Comparison of ENCODE assay signal across 30 cellular contexts in the genomic region with DNA sequence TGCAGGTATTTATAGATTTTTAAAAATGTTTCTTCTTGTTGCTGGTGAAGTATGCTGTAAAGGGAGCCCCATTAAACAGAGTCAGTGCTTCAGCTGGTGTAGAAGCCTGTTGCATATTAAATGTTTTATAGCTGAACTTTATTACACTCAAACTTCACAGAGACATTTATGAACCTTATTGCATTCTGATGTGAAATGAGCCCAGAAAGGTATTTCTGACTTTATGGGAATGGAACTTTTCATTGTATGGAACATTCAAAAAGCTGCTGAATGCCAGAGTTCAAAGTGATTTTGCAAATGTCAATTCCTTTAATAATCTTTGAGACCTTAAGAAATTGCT.
DNase-seq lines count a peak whose midpoint lies in the region; ATAC-seq, FAIRE-seq and TF ChIP-seq lines count a peak whose summit lies in the region.
"Had no signal": no experiment of that assay in that cellular context is flagged by ENCODE, and none has a peak within 500 bp of the region (broad histone marks: within the 10 kb centered on the region; RNA-seq: fewer than 3 reads in every experiment).

No MANE protein-coding gene starts in this region.

- in situ Hi-C loops in IMR-90 (cut with MboI; ENCODE audit: low sequenced_read_pairs) = no loop called here

- H3K27me3 ChIP-seq in ACC112 (ENCODE audit: insufficient read depth, low read length) (no peaks in the 10 kb centered on the region), IMR-90 (ENCODE audit: control insufficient read depth, insufficient read depth, low read length) (no peaks in the 10 kb centered on the region), endothelial cell of umbilical vein (ENCODE audit: control insufficient read depth in 2 of 2, insufficient read depth in 2 of 2, low read length in 2 of 2) (no peaks in the 10 kb centered on the region)
- H3K27me3 ChIP-seq: body of pancreas, upper lobe of right lung had no signal

- H3K4me1 Mint-ChIP-seq in nephron = peaks cover 60% of the 10 kb centered on the region
- H3K4me1 Mint-ChIP-seq: activated naive CD8-positive, alpha-beta T cell treated with anti-CD3 and anti-CD28 coated beads, Interleukin-2, amount 50 U/mL, for 24 hours; immature natural killer cell; neural crest cell; T-cell had no signal

- H3K4me3 ChIP-seq in ACC112 (ENCODE audit: low read depth, low read length) (peak overlapping the region; percentile 54; the same call in 1 of the 2 replicates), IMR-90 (ENCODE audit: insufficient read depth, low read depth, low read length) (no peak overlapping the region), endothelial cell of umbilical vein (replicated peaks in 1 of 3; ENCODE audit: insufficient read depth in 1 of 3, low read depth in 1 of 3, low read length in 3 of 3) (no peak overlapping the region)
- H3K4me3 ChIP-seq: body of pancreas, GM12878, HAP-1, upper lobe of right lung had no signal

- H3K4me1 ChIP-seq in ACC112 (ENCODE audit: control insufficient read depth, insufficient read depth, low read length, unreplicated experiment) (peaks cover 54% of the 10 kb centered on the region), IMR-90 (ENCODE audit: control insufficient read depth, insufficient read depth, low read length) (peaks cover 22% of the 10 kb centered on the region), endothelial cell of umbilical vein (ENCODE audit: control insufficient read depth, extremely low read depth, insufficient read depth, low read length) (peaks cover 46% of the 10 kb centered on the region)
- H3K4me1 ChIP-seq: HAP-1 had no signal

- H3K4me3 Mint-ChIP-seq in nephron = no peak overlapping the region
- H3K4me3 Mint-ChIP-seq: activated CD8-positive, alpha-beta T cell treated with anti-CD3 and anti-CD28 coated beads, Interleukin-2, amount 10 ng/mL, durations not matched to agents 7 days and 5 days; activated naive CD8-positive, alpha-beta T cell treated with anti-CD3 and anti-CD28 coated beads, Interleukin-2, amount 50 U/mL, for 24 hours; immature natural killer cell; neural crest cell; T-cell had no signal

- peak overlapping the region; percentile 72; the same call in 1 of the 2 replicates for H3K9ac ChIP-seq in IMR-90 (ENCODE audit: low read depth, low read length)
- peak overlapping the region; percentile 70 for H3K9ac ChIP-seq in endothelial cell of umbilical vein (replicated peaks; ENCODE audit: extremely low read depth, insufficient read depth, low read length)

- TF ChIP-seq CTCF in IMR-90 (conservative IDR thresholded peaks at IDR 0.05; ENCODE audit: low read depth, low read length) (no peak), endothelial cell of umbilical vein (IDR thresholded peaks at IDR 0.05; ENCODE audit: extremely low read depth in 1 of 2, insufficient read depth in 1 of 2, low read depth in 1 of 2, low read length in 2 of 2) (no peak), nephron (IDR thresholded peaks at IDR 0.05; ENCODE audit: unreplicated experiment in 3 of 3) (no peak), omental fat pad (IDR thresholded peaks at IDR 0.05) (no peak)

- H4K8ac ChIP-seq in IMR-90 (ENCODE audit: low read depth in 2 of 2, low read length in 2 of 2) = peak overlapping the region; percentile 98

- H4K5ac ChIP-seq in IMR-90 (ENCODE audit: low read depth, low read length) = peak overlapping the region; percentile 100

- peak overlapping the region; percentile 82 to 96 (median 90) for H3K27ac Mint-ChIP-seq in nephron
- H3K27ac Mint-ChIP-seq: activated CD8-positive, alpha-beta T cell treated with anti-CD3 and anti-CD28 coated beads, Interleukin-2, amount 10 ng/mL, durations not matched to agents 7 days and 5 days; activated naive CD8-positive, alpha-beta T cell treated with anti-CD3 and anti-CD28 coated beads, Interleukin-2, amount 50 U/mL, for 24 hours; immature natural killer cell; T-cell had no signal

- H2AFZ ChIP-seq in ACC112 (ENCODE audit: low read length, unreplicated experiment) (peak overlapping the region; percentile 2), IMR-90 (replicated peaks; ENCODE audit: low read length, poor library complexity) (no peak overlapping the region), endothelial cell of umbilical vein (ENCODE audit: low read depth, low read length) (peak overlapping the region; percentile 16)

- FAIRE-seq in endothelial cell of umbilical vein (lab: Jason Lieb, UNC) = no peak
- FAIRE-seq: colon, GM12878, TTC549 had no signal

- no peak overlapping the region for H2AK9ac ChIP-seq in IMR-90 (replicated peaks; ENCODE audit: low read depth, low read length, poor library complexity)

- H3K9me3 ChIP-seq in IMR-90 (ENCODE audit: control insufficient read depth, insufficient read depth, low read length) (no peaks in the 10 kb centered on the region), endothelial cell of umbilical vein (replicated peaks; ENCODE audit: control insufficient read depth, insufficient read depth, low read length) (no peaks in the 10 kb centered on the region)
- H3K9me3 ChIP-seq: body of pancreas, HAP-1, upper lobe of right lung had no signal

- peak overlapping the region; percentile 98 for H2BK120ac ChIP-seq in IMR-90 (ENCODE audit: low read depth, low read length)

- H3K4ac ChIP-seq in IMR-90 (ENCODE audit: low read depth, low read length) = peak overlapping the region; percentile 97

- ATAC-seq in IMR-90 (ENCODE audit: low read depth) (no peak), omental fat pad (ENCODE audit: low FRiP score) (no peak)
- ATAC-seq: activated CD8-positive, alpha-beta T cell treated with anti-CD3 and anti-CD28 coated beads, Interleukin-2, amount 10 ng/mL, durations not matched to agents 7 days and 5 days; activated naive CD8-positive, alpha-beta T cell treated with anti-CD3 and anti-CD28 coated beads, Interleukin-2, amount 50 U/mL, for 24 hours; GM12878; left ventricle myocardium superior; T-cell had no signal

- H4K91ac ChIP-seq in IMR-90 (ENCODE audit: insufficient read depth, low read depth, low read length) = peak overlapping the region; percentile 100

- no peak for TF ChIP-seq POLR2A in IMR-90 (IDR thresholded peaks at IDR 0.05; ENCODE audit: low read depth, low read length)
- TF ChIP-seq POLR2A in endothelial cell of umbilical vein (IDR thresholded peaks at IDR 0.05; ENCODE audit: low read depth, low read length) = no peak

- H3K79me1 ChIP-seq in IMR-90 (ENCODE audit: low read depth in 1 of 2, low read length in 2 of 2) = peaks cover 0 to 7% of the 10 kb centered on the region in 2 experiments; a peak in 1 of 4 replicates

- peak overlapping the region; percentile 88; the same call in 1 of the 2 replicates for H2AK5ac ChIP-seq in IMR-90 (ENCODE audit: low read depth, low read length)

- intact Hi-C loops in IMR-90 (cut with micrococcal nuclease) (loop anchor here (1.0 to 10.0 kb wide), 8 partner anchors 67 to 686 kb away; no protein-coding TSS in a partner anchor), endothelial cell of umbilical vein (cut with micrococcal nuclease) (loop anchor here (1.0 to 2.0 kb wide), 7 partner anchors 9 to 469 kb away; no protein-coding TSS in a partner anchor)

- DNase-seq in IMR-90 = no peak
- no peak for DNase-seq in endothelial cell of umbilical vein (ENCODE audit: low read depth, low spot score)
- no peak for DNase-seq in RKO (ENCODE audit: low spot score)
- no peak for DNase-seq in T-helper 9 cell
- DNase-seq in NCI-H82 (lab: John Stamatoyannopoulos, UW) = no peak
- no peak for DNase-seq in omental fat pad (ENCODE audit: low spot score)
- DNase-seq: activated CD4-positive, alpha-beta T cell treated with anti-CD3 and anti-CD28 coated beads for 1 hour; activated CD8-positive, alpha-beta T cell treated with anti-CD3 and anti-CD28 coated beads, Interleukin-2, amount 10 ng/mL, durations not matched to agents 7 days and 5 days; activated gamma-delta T cell; activated naive CD8-positive, alpha-beta T cell treated with anti-CD3 and anti-CD28 coated beads, Interleukin-2, amount 50 U/mL, for 24 hours; activated T-cell treated with anti-CD3 and anti-CD28 coated beads for 4 hours; body of pancreas; C1 segment of cervical spinal cord; effector memory CD4-positive, alpha-beta T cell; immature natural killer cell; left ventricle myocardium superior; NCI-H1092 treated with DMSO at 0.1 percent for 48 hours; NCI-H2029; NCI-H774; OCI-M1; Right ventricle myocardium superior; T-cell; upper lobe of right lung had no signal

- H3K9me3 Mint-ChIP-seq in nephron = peaks cover 8% of the 10 kb centered on the region
- H3K9me3 Mint-ChIP-seq: activated naive CD8-positive, alpha-beta T cell treated with anti-CD3 and anti-CD28 coated beads, Interleukin-2, amount 50 U/mL, for 24 hours had no signal

- H3K4me2 ChIP-seq in IMR-90 (ENCODE audit: low read depth, low read length) (peak overlapping the region; percentile 87), endothelial cell of umbilical vein (ENCODE audit: insufficient read depth, low read length) (peak overlapping the region; percentile 72)

- peak overlapping the region; percentile 100 for H2BK5ac ChIP-seq in IMR-90 (ENCODE audit: low read depth, low read length, poor library complexity, severe bottlenecking)

- CTCF ChIA-PET in IMR-90 (lab: Yijun Ruan, JAX) = no interaction called here
- CTCF ChIA-PET in endothelial cell of umbilical vein (lab: Charles Lee) = interaction anchor here (1.4 kb wide), 1 partner anchor 97 kb away, joined by 6 read pairs; no protein-coding TSS in a partner anchor

- no TSS peak for BruUV-seq in IMR-90 (replicated peaks; lab: Mats Ljungman, UMichigan)
- BruUV-seq in endothelial cell of umbilical vein (replicated peaks; lab: Mats Ljungman, UMichigan) = TSS peak; percentile 43

- peak overlapping the region; percentile 100 for H3K18ac ChIP-seq in IMR-90 (ENCODE audit: low read depth, low read length)

- H3K27me3 Mint-ChIP-seq in nephron (ENCODE audit: low read depth) = no peaks in the 10 kb centered on the region

- no peaks in the 10 kb centered on the region for H3K36me3 ChIP-seq in ACC112 (ENCODE audit: insufficient read depth, low read length)
- no peaks in the 10 kb centered on the region for H3K36me3 ChIP-seq in IMR-90 (ENCODE audit: control insufficient read depth, insufficient read depth, low read length)
- H3K36me3 ChIP-seq in endothelial cell of umbilical vein (ENCODE audit: control insufficient read depth in 2 of 2, extremely low read depth in 1 of 2, insufficient read depth in 2 of 2, low read length in 2 of 2) = no peaks in the 10 kb centered on the region
- H3K36me3 ChIP-seq: HAP-1, upper lobe of right lung had no signal

- H3K23ac ChIP-seq in IMR-90 (ENCODE audit: low read depth, low read length) = peak overlapping the region; percentile 80

- dilution Hi-C loops in IMR-90 (cut with HindIII; ENCODE audit: low sequenced_read_pairs, unreplicated experiment) (no loop called here), endothelial cell of umbilical vein (cut with MboI; ENCODE audit: extremely low pct_ligation_motif_present, low sequenced_read_pairs) (loop anchor here (10.0 kb wide), 1 partner anchor 241 kb away; no protein-coding TSS in a partner anchor)

- peak overlapping the region; percentile 98 for H2BK20ac ChIP-seq in IMR-90 (ENCODE audit: low read depth, low read length)

- no peak for TF ChIP-seq RAD21 in IMR-90 (IDR thresholded peaks at IDR 0.05; ENCODE audit: low read length)

- no peaks in the 10 kb centered on the region for H3K79me2 ChIP-seq in ACC112 (ENCODE audit: control insufficient read depth, insufficient read depth, low read length, unreplicated experiment)
- H3K79me2 ChIP-seq in endothelial cell of umbilical vein (ENCODE audit: control insufficient read depth, insufficient read depth, low read length) = no peaks in the 10 kb centered on the region

- H4K20me1 ChIP-seq in IMR-90 (ENCODE audit: insufficient read depth, low read length) (no peaks in the 10 kb centered on the region), endothelial cell of umbilical vein (replicated peaks; ENCODE audit: control insufficient read depth, extremely low read depth, insufficient read depth, low read length) (no peaks in the 10 kb centered on the region)

- H3K9me1 ChIP-seq in IMR-90 (ENCODE audit: insufficient read depth, low read length) = peaks cover 15% of the 10 kb centered on the region; the same call in 1 of the 2 replicates
- H3K9me1 ChIP-seq in endothelial cell of umbilical vein (replicated peaks; ENCODE audit: control insufficient read depth, extremely low read depth, insufficient read depth, low read length) = no peaks in the 10 kb centered on the region

- H3K14ac ChIP-seq in IMR-90 (replicated peaks; ENCODE audit: low read depth, low read length) = peak overlapping the region; percentile 91

- peak overlapping the region; percentile 99 for H3K56ac ChIP-seq in IMR-90 (ENCODE audit: extremely low read depth, insufficient read depth, low read length)

- no peaks in the 10 kb centered on the region for H3K36me3 Mint-ChIP-seq in nephron (ENCODE audit: low read depth)
- H3K36me3 Mint-ChIP-seq: immature natural killer cell, T-cell had no signal

- H2BK15ac ChIP-seq in IMR-90 (ENCODE audit: low read depth, low read length) = peak overlapping the region; percentile 95

- POLR2A ChIA-PET in IMR-90 (lab: Charles Lee; ENCODE audit: unreplicated experiment) (no interaction called here), endothelial cell of umbilical vein (lab: Charles Lee) (no interaction called here)

- H3K27ac ChIP-seq in ACC112 (ENCODE audit: low read depth, low read length) (peak overlapping the region; percentile 97), IMR-90 (ENCODE audit: insufficient read depth, low read length) (peak overlapping the region; percentile 100), endothelial cell of umbilical vein (ENCODE audit: insufficient read depth, low read depth, low read length) (peak overlapping the region; percentile 92)
- H3K27ac ChIP-seq: upper lobe of right lung had no signal
